8 cellular contexts compared by ENCODE assay signal in genomic region chr2:11132036-11132671, GRCh38. TPM values are rescaled to one million over a fixed set of nuclear protein-coding genes. Genes with fewer than 3 reads are reported as not detected.
DNase-seq lines count a peak whose midpoint lies in the region; ATAC-seq and TF ChIP-seq lines count a peak whose summit lies in the region.

No MANE protein-coding gene starts in this region.

- TF ChIP-seq POLR2A in breast epithelium (IDR thresholded peaks at IDR 0.05) (no peak), lower leg skin (IDR thresholded peaks at IDR 0.05) (no peak)

- WGBS in lower leg skin, 2 donors, result 75% methylated on average over 19 of the region's 19 CpGs

- H3K4me2 ChIP-seq in Karpas-422 (ENCODE audit: low read depth, low read length, poor library complexity, severe bottlenecking) (peak overlapping the region; percentile 61), neural progenitor cell (no peak overlapping the region)

- H3K4me1 Mint-ChIP-seq in CD14-positive monocyte (peaks cover 22% of the 10 kb centered on the region), neural progenitor cell (peaks cover 35% of the 10 kb centered on the region)

- H3K27ac ChIP-seq in Karpas-422 (ENCODE audit: low read length) (no peak overlapping the region), breast epithelium (peak overlapping the region in 1 of 2 donors; percentile 46), neural progenitor cell (no peak overlapping the region)

- peaks cover 9% of the 10 kb centered on the region for H3F3A ChIP-seq in neural progenitor cell (ENCODE audit: low read depth)

- H3K27me3 Mint-ChIP-seq in CD14-positive monocyte (ENCODE audit: low read depth in 3 of 3), result peaks cover 27 to 54% (median 33%) of the 10 kb centered on the region in 3 donors
- H3K27me3 Mint-ChIP-seq in neural progenitor cell (ENCODE audit: insufficient read depth, low read depth), result peaks cover 21% of the 10 kb centered on the region

- DNase-seq in CD14-positive monocyte (ENCODE audit: low spot score) (no peak), Karpas-422 (no peak), breast epithelium (ENCODE audit: low spot score in 2 of 2) (no peak), neural progenitor cell (ENCODE audit: low spot score) (no peak), DMS 273 treated with DMSO at 0.1 percent for 48 hours (lab: John Stamatoyannopoulos, UW) (no peak), SKM-1 (lab: John Stamatoyannopoulos, UW; ENCODE audit: unreplicated experiment) (no peak), lower leg skin (ENCODE audit: low spot score in 2 of 2) (no peak)

- no peak for ATAC-seq in HG03432 (IDR thresholded peaks at IDR 0.05; ENCODE audit: unreplicated experiment)

- TF ChIP-seq CTCF in CD14-positive monocyte (IDR thresholded peaks at IDR 0.05), result no peak
- TF ChIP-seq CTCF in breast epithelium (IDR thresholded peaks at IDR 0.05), result no peak
- TF ChIP-seq CTCF in neural progenitor cell (IDR thresholded peaks at IDR 0.05), result no peak
- TF ChIP-seq CTCF in lower leg skin (IDR thresholded peaks at IDR 0.05), result no peak

- no peaks in the 10 kb centered on the region for H3K9me3 ChIP-seq in Karpas-422 (ENCODE audit: low read length)
- H3K9me3 ChIP-seq in breast epithelium, result no peaks in the 10 kb centered on the region
- no peaks in the 10 kb centered on the region for H3K9me3 ChIP-seq in neural progenitor cell (ENCODE audit: low read depth)

- H3K9ac ChIP-seq in Karpas-422 (ENCODE audit: low read length), result no peak overlapping the region
- H3K9ac ChIP-seq in neural progenitor cell, result no peak overlapping the region

- peaks cover 22% of the 10 kb centered on the region for H3K4me1 ChIP-seq in Karpas-422 (ENCODE audit: low read length)
- peaks cover 4 to 8% of the 10 kb centered on the region in 2 donors for H3K4me1 ChIP-seq in breast epithelium
- peaks cover 12% of the 10 kb centered on the region for H3K4me1 ChIP-seq in neural progenitor cell

- peak overlapping the region; percentile 96 to 98 for H3K4me3 Mint-ChIP-seq in CD14-positive monocyte
- peak overlapping the region; percentile 87 for H3K4me3 Mint-ChIP-seq in neural progenitor cell

- H3K36me3 Mint-ChIP-seq in CD14-positive monocyte, result no peaks in the 10 kb centered on the region
- no peaks in the 10 kb centered on the region for H3K36me3 Mint-ChIP-seq in neural progenitor cell

- H3K4me3 ChIP-seq in Karpas-422 (ENCODE audit: low read length) (0 out of 2 replicates have a peak overlapping the region, but pooled peaks have one; percentile 55), breast epithelium (peak overlapping the region in 2 of 3 donors; percentile 54 to 73), neural progenitor cell (no peak overlapping the region), lower leg skin (ENCODE audit: low read depth, poor library complexity, severe bottlenecking) (no peak overlapping the region)

- H2AFZ ChIP-seq in Karpas-422 (ENCODE audit: low read length) (peak overlapping the region; percentile 82; the same call in 1 of the 2 replicates), neural progenitor cell (replicated peaks) (no peak overlapping the region)

- H3K27me3 ChIP-seq in Karpas-422 (ENCODE audit: low read length), result no peaks in the 10 kb centered on the region
- H3K27me3 ChIP-seq in breast epithelium, result no peaks in the 10 kb centered on the region
- peaks cover 11% of the 10 kb centered on the region for H3K27me3 ChIP-seq in neural progenitor cell

- H3K79me2 ChIP-seq in Karpas-422 (ENCODE audit: low read length), result no peaks in the 10 kb centered on the region
- H3K79me2 ChIP-seq in neural progenitor cell (ENCODE audit: low read depth), result no peaks in the 10 kb centered on the region

- no peaks in the 10 kb centered on the region for H3K36me3 ChIP-seq in Karpas-422 (ENCODE audit: insufficient read depth, low read length)
- H3K36me3 ChIP-seq in breast epithelium, result no peaks in the 10 kb centered on the region
- no peaks in the 10 kb centered on the region for H3K36me3 ChIP-seq in neural progenitor cell

- H3K27ac Mint-ChIP-seq in CD14-positive monocyte, result peak overlapping the region in 2 of 7 donors; percentile 83 to 89
- peak overlapping the region; percentile 29 for H3K27ac Mint-ChIP-seq in neural progenitor cell

- intact Hi-C loops in CD14-positive monocyte (cut with micrococcal nuclease), result loop anchor here (2.0 to 5.0 kb wide), 4 partner anchors 315 to 451 kb away; no protein-coding TSS in a partner anchor
- intact Hi-C loops in breast epithelium (cut with DNase I; ENCODE audit: low total_unique reads), result loop anchor here (10.0 kb wide), 1 partner anchor 283 kb away; no protein-coding TSS in a partner anchor
- intact Hi-C loops in lower leg skin (cut with DNase I; ENCODE audit: low total_unique reads), result loop anchor here (5.0 kb wide), 1 partner anchor 320 kb away; no protein-coding TSS in a partner anchor

- H3K9me2 ChIP-seq in Karpas-422 (replicated peaks; ENCODE audit: insufficient read depth, low read length), result no peaks in the 10 kb centered on the region

- H3K9me3 Mint-ChIP-seq in CD14-positive monocyte (peaks cover 0 to 3% (median 0%) of the 10 kb centered on the region in 7 donors), neural progenitor cell (no peaks in the 10 kb centered on the region)

- H4K20me1 ChIP-seq in Karpas-422 (ENCODE audit: insufficient read depth, low read depth, low read length) (no peaks in the 10 kb centered on the region), neural progenitor cell (ENCODE audit: low read depth) (no peaks in the 10 kb centered on the region)

RNA-seq across cellular contexts. Expression of gene SLC66A3, which starts 23.1 kb away (rescaled TPM):
- 100 to 1,000 TPM; 169 to 188 TPM for polyA plus RNA-seq in CD14-positive monocyte
- 10.9 and 18.2 TPM in 2 replicates for total RNA-seq in Karpas-422 (2014; rRNA removed; shearing (Covaris generic); ENCODE audit: low replicate concordance)
- 100 to 1,000 TPM in 1 of 3 donors, 10 to 100 TPM in 2; 47.6 to 111 (median 62.6) TPM for total RNA-seq in breast epithelium
- 11.2 and 19.3 TPM in 2 replicates for total RNA-seq in neural progenitor cell (ENCODE audit: low replicate concordance)
- 10 to 100 TPM; 12.7 to 37.4 (median 22.0) TPM for total RNA-seq in lower leg skin

Comparison
In these comparisons a context has a peak if more than half of its experiments do, and no peak if none do; other contexts are left out.
1. H3K4me3 ChIP-seq: peak in Karpas-422 (single experiment) and breast epithelium (2 of 3); none in neural progenitor cell (single experiment) and lower leg skin (single experiment).